30 cellular contexts compared by ENCODE assay signal in genomic region chr6:74588094-74588493, GRCh38.
"Had no signal": no experiment of that assay in that cellular context is flagged by ENCODE, and none has a peak within 500 bp of the region (broad histone marks: within the 10 kb centered on the region; RNA-seq: fewer than 3 reads in every experiment).

No MANE protein-coding gene starts in this region.

- DNase-seq: activated CD4-positive, alpha-beta memory T cell treated with anti-CD3 and anti-CD28 coated beads, Interleukin-2, amount 10 ng/mL, durations not matched to agents 7 days and 5 days; activated CD4-positive, alpha-beta T cell treated with anti-CD3 and anti-CD28 coated beads for 36 hours; activated CD4-positive, alpha-beta T cell treated with anti-CD3 and anti-CD28 coated beads, Interleukin-2, amount 10 ng/mL, durations not matched to agents 24 days and 14 days; activated CD4-positive, CD25-positive, alpha-beta regulatory T cell; activated CD4-positive, CD25-positive, alpha-beta regulatory T cell treated with anti-CD3 and anti-CD28 coated beads, Interleukin-2, amount 50 U/mL, for 72 hours; activated CD8-positive, alpha-beta memory T cell treated with anti-CD3 and anti-CD28 coated beads, Interleukin-2, amount 50 U/mL, for 48 hours; activated gamma-delta T cell; activated naive CD4-positive, alpha-beta T cell; activated naive CD4-positive, alpha-beta T cell treated with anti-CD3 and anti-CD28 coated beads, Interleukin-2, amount 10 ng/mL, durations not matched to agents 7 days and 5 days; activated naive CD8-positive, alpha-beta T cell treated with anti-CD3 and anti-CD28 coated beads, Interleukin-2, amount 10 ng/mL, durations not matched to agents 7 days and 5 days; activated T-cell treated with anti-CD3 and anti-CD28 coated beads for 4 hours; activated T-cell treated with anti-CD3 and anti-CD28 coated beads, Interleukin-2, amount 50 U/mL, for 24 hours; activated T-cell treated with anti-CD3 and anti-CD28 coated beads, Interleukin-2, amount 50 U/mL, for 72 hours; caudate nucleus; colonic mucosa; effector CD8-positive, alpha-beta T cell; erythroblast; foreskin keratinocyte; heart right ventricle; T-helper 1 cell; T-helper 17 cell; T1000; WERI-Rb-1 had no signal

- H3K27ac ChIP-seq: ascending aorta, colonic mucosa, esophagus muscularis mucosa, foreskin keratinocyte, gastroesophageal sphincter, heart right ventricle, hepatocyte, WERI-Rb-1 had no signal

- H3K9me3 Mint-ChIP-seq: activated CD4-positive, alpha-beta memory T cell treated with anti-CD3 and anti-CD28 coated beads, Interleukin-2, amount 10 ng/mL, durations not matched to agents 7 days and 5 days; activated naive CD4-positive, alpha-beta T cell treated with anti-CD3 and anti-CD28 coated beads, Interleukin-2, amount 10 ng/mL, durations not matched to agents 7 days and 5 days; T-helper 2 cell treated with Interferon-gamma antibody and Interleukin-4, amounts not matched to agents 5 μg/mL and 100 μg/mL, for 36 hours had no signal

- H3K4me3 ChIP-seq: ascending aorta, colonic mucosa, esophagus muscularis mucosa, gastroesophageal sphincter, heart right ventricle, hepatocyte had no signal

- ATAC-seq: activated CD4-positive, alpha-beta T cell treated with anti-CD3 and anti-CD28 coated beads for 36 hours; activated naive CD4-positive, alpha-beta T cell treated with anti-CD3 and anti-CD28 coated beads, Interleukin-2, amount 50 U/mL, for 72 hours; activated T-cell treated with anti-CD3 and anti-CD28 coated beads, Interleukin-2, amount 50 U/mL, for 72 hours; foreskin keratinocyte; gastroesophageal sphincter; heart right ventricle; T-helper 17 cell had no signal

- H3K9me3 ChIP-seq: ascending aorta, colonic mucosa, esophagus muscularis mucosa, gastroesophageal sphincter had no signal

- H3K27ac Mint-ChIP-seq: activated CD4-positive, alpha-beta memory T cell treated with anti-CD3 and anti-CD28 coated beads, Interleukin-2, amount 10 ng/mL, durations not matched to agents 7 days and 5 days; activated CD4-positive, alpha-beta T cell treated with anti-CD3 and anti-CD28 coated beads for 36 hours; activated CD4-positive, alpha-beta T cell treated with anti-CD3 and anti-CD28 coated beads, Interleukin-2, amount 10 ng/mL, durations not matched to agents 24 days and 14 days; activated naive CD4-positive, alpha-beta T cell treated with anti-CD3 and anti-CD28 coated beads, Interleukin-2, amount 10 ng/mL, durations not matched to agents 7 days and 5 days; activated naive CD4-positive, alpha-beta T cell treated with anti-CD3 and anti-CD28 coated beads, Interleukin-2, amount 50 U/mL, for 72 hours; activated naive CD8-positive, alpha-beta T cell treated with anti-CD3 and anti-CD28 coated beads, Interleukin-2, amount 10 ng/mL, durations not matched to agents 7 days and 5 days; activated T-cell treated with anti-CD3 and anti-CD28 coated beads, Interleukin-2, amount 50 U/mL, for 24 hours; activated T-cell treated with anti-CD3 and anti-CD28 coated beads, Interleukin-2, amount 50 U/mL, for 72 hours; brain; T-helper 17 cell; T-helper 2 cell treated with Interferon-gamma antibody and Interleukin-4, amounts not matched to agents 5 μg/mL and 100 μg/mL, for 36 hours had no signal

- H3K4me1 ChIP-seq: ascending aorta, colonic mucosa, foreskin keratinocyte, heart right ventricle had no signal

- H3K79me2 ChIP-seq: hepatocyte had no signal

- H3K36me3 ChIP-seq: ascending aorta, colonic mucosa, esophagus muscularis mucosa, gastroesophageal sphincter, heart right ventricle, WERI-Rb-1 had no signal

- H3K27me3 ChIP-seq: ascending aorta, colonic mucosa, esophagus muscularis mucosa, foreskin keratinocyte, gastroesophageal sphincter, heart right ventricle, hepatocyte had no signal

- H2AFZ ChIP-seq: hepatocyte had no signal

- H3K36me3 Mint-ChIP-seq: activated naive CD4-positive, alpha-beta T cell treated with anti-CD3 and anti-CD28 coated beads, Interleukin-2, amount 10 ng/mL, durations not matched to agents 7 days and 5 days; activated naive CD4-positive, alpha-beta T cell treated with anti-CD3 and anti-CD28 coated beads, Interleukin-2, amount 50 U/mL, for 72 hours; activated naive CD8-positive, alpha-beta T cell treated with anti-CD3 and anti-CD28 coated beads, Interleukin-2, amount 10 ng/mL, durations not matched to agents 7 days and 5 days; brain had no signal

- H3K4me1 Mint-ChIP-seq: activated CD4-positive, alpha-beta memory T cell treated with anti-CD3 and anti-CD28 coated beads, Interleukin-2, amount 10 ng/mL, durations not matched to agents 7 days and 5 days; activated CD4-positive, alpha-beta T cell treated with anti-CD3 and anti-CD28 coated beads for 36 hours; activated CD4-positive, alpha-beta T cell treated with anti-CD3 and anti-CD28 coated beads, Interleukin-2, amount 10 ng/mL, durations not matched to agents 24 days and 14 days; activated naive CD4-positive, alpha-beta T cell treated with anti-CD3 and anti-CD28 coated beads, Interleukin-2, amount 10 ng/mL, durations not matched to agents 7 days and 5 days; activated naive CD8-positive, alpha-beta T cell treated with anti-CD3 and anti-CD28 coated beads, Interleukin-2, amount 10 ng/mL, durations not matched to agents 7 days and 5 days; brain; T-helper 17 cell had no signal

- H3K27me3 Mint-ChIP-seq: activated CD4-positive, alpha-beta memory T cell treated with anti-CD3 and anti-CD28 coated beads, Interleukin-2, amount 10 ng/mL, durations not matched to agents 7 days and 5 days; activated CD4-positive, alpha-beta T cell treated with anti-CD3 and anti-CD28 coated beads for 36 hours; activated CD4-positive, alpha-beta T cell treated with anti-CD3 and anti-CD28 coated beads, Interleukin-2, amount 10 ng/mL, durations not matched to agents 24 days and 14 days; activated naive CD4-positive, alpha-beta T cell treated with anti-CD3 and anti-CD28 coated beads, Interleukin-2, amount 10 ng/mL, durations not matched to agents 7 days and 5 days; activated naive CD8-positive, alpha-beta T cell treated with anti-CD3 and anti-CD28 coated beads, Interleukin-2, amount 10 ng/mL, durations not matched to agents 7 days and 5 days; activated T-cell treated with anti-CD3 and anti-CD28 coated beads, Interleukin-2, amount 50 U/mL, for 24 hours; T-helper 17 cell had no signal

- H3K4me2 ChIP-seq: hepatocyte had no signal

- H3K4me3 Mint-ChIP-seq: activated CD4-positive, alpha-beta memory T cell treated with anti-CD3 and anti-CD28 coated beads, Interleukin-2, amount 10 ng/mL, durations not matched to agents 7 days and 5 days; activated CD4-positive, alpha-beta T cell treated with anti-CD3 and anti-CD28 coated beads for 36 hours; activated CD4-positive, alpha-beta T cell treated with anti-CD3 and anti-CD28 coated beads, Interleukin-2, amount 10 ng/mL, durations not matched to agents 24 days and 14 days; activated naive CD4-positive, alpha-beta T cell treated with anti-CD3 and anti-CD28 coated beads, Interleukin-2, amount 10 ng/mL, durations not matched to agents 7 days and 5 days; activated naive CD8-positive, alpha-beta T cell treated with anti-CD3 and anti-CD28 coated beads, Interleukin-2, amount 10 ng/mL, durations not matched to agents 7 days and 5 days; activated T-cell treated with anti-CD3 and anti-CD28 coated beads, Interleukin-2, amount 50 U/mL, for 24 hours; activated T-cell treated with anti-CD3 and anti-CD28 coated beads, Interleukin-2, amount 50 U/mL, for 72 hours; brain; T-helper 17 cell; T-helper 2 cell treated with Interferon-gamma antibody and Interleukin-4, amounts not matched to agents 5 μg/mL and 100 μg/mL, for 36 hours had no signal
